In the genomic region with DNA sequence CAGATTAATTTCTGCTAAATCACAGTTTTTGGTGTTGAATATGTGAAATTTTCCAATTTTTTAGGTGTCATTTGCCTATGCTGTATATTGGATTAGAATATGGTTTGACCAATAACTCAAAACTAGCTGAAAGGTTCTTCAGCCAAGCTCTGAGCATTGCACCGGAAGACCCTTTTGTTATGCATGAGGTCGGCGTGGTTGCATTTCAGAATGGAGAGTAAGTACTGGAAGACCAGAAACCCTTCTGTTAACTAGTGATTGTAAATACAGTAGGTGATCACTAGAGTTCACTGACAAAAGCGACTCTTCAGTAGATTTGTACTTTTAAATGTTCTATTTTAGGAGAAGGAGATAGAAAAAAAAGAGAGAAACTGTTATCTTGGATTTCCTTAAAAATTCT, we compare ENCODE assay signal across 20 cellular contexts. TPM values are rescaled to one million over a fixed set of nuclear protein-coding genes. Genes with fewer than 3 reads are reported as not detected.
DNase-seq lines count a peak whose midpoint lies in the region; ATAC-seq and TF ChIP-seq lines count a peak whose summit lies in the region.
"Had no signal": no experiment of that assay in that cellular context is flagged by ENCODE, and none has a peak within 500 bp of the region (broad histone marks: within the 10 kb centered on the region; RNA-seq: fewer than 3 reads in every experiment).

No MANE protein-coding gene starts in this region.

- 0 out of 2 replicates have a peak, but pooled peaks cover 5% of the 10 kb centered on the region for H3K79me2 ChIP-seq in KMS-11 (ENCODE audit: insufficient read depth, low read depth)

- no peak overlapping the region for H3K9ac ChIP-seq in KMS-11
- H3K9ac ChIP-seq: GM23248 had no signal

- in situ Hi-C loops in gastrocnemius medialis (cut with MboI; ENCODE audit: low sequenced_read_pairs in 4 of 4) = no loop called here

- H3K4me1 ChIP-seq in KMS-11 (ENCODE audit: low read depth, poor library complexity, severe bottlenecking) (peaks cover 63% of the 10 kb centered on the region), gastrocnemius medialis (peaks cover 6 to 10% of the 10 kb centered on the region in 2 donors)
- H3K4me1 ChIP-seq: A549, BE2C, SJSA1 had no signal

- intact Hi-C loops in sciatic nerve (cut with DNase I) = no loop called here
- intact Hi-C loops in gastrocnemius medialis (cut with DNase I; ENCODE audit: low total_unique reads) = no loop called here

- H3K9me3 Mint-ChIP-seq in endothelial cell (ENCODE audit: unreplicated experiment) (no peaks in the 10 kb centered on the region), nephron progenitor cell (no peaks in the 10 kb centered on the region)

- H3K4me1 Mint-ChIP-seq in endothelial cell (ENCODE audit: unreplicated experiment) = peaks cover 4% of the 10 kb centered on the region
- peaks cover 30% of the 10 kb centered on the region for H3K4me1 Mint-ChIP-seq in nephron progenitor cell

- H2AFZ ChIP-seq in KMS-11 (ENCODE audit: low read depth) = no peak overlapping the region
- H2AFZ ChIP-seq: GM23248 had no signal

- H3K27me3 Mint-ChIP-seq in endothelial cell (ENCODE audit: unreplicated experiment) (no peaks in the 10 kb centered on the region), nephron progenitor cell (ENCODE audit: low read depth, poor library complexity) (peaks cover 3% of the 10 kb centered on the region)

- no peak overlapping the region for H3K4me2 ChIP-seq in KMS-11
- H3K4me2 ChIP-seq: A549 had no signal

- H3K27ac ChIP-seq in KMS-11 (peak overlapping the region; percentile 15; the same call in 1 of the 2 replicates), gastrocnemius medialis (no peak overlapping the region)
- H3K27ac ChIP-seq: A549, GM23248, SJSA1 had no signal

- H3K36me3 Mint-ChIP-seq in endothelial cell (ENCODE audit: low read depth, unreplicated experiment) (peaks cover 25% of the 10 kb centered on the region), nephron progenitor cell (ENCODE audit: low read depth) (peaks cover 81% of the 10 kb centered on the region)

- H3K4me3 ChIP-seq in H7 (ENCODE audit: insufficient read depth, low read depth, low read length) (no peak overlapping the region), KMS-11 (IDR thresholded peaks at IDR 0.05; ENCODE audit: insufficient read depth, low read depth, low read length) (no peak overlapping the region), gastrocnemius medialis (no peak overlapping the region)
- H3K4me3 ChIP-seq: A549, GM23248, SJSA1 had no signal

- peaks cover 29% of the 10 kb centered on the region for H3K36me3 ChIP-seq in H7 (replicated peaks; ENCODE audit: control insufficient read depth, insufficient read depth, low read length)
- H3K36me3 ChIP-seq in KMS-11 (ENCODE audit: insufficient read depth) = no peaks in the 10 kb centered on the region
- peaks cover 0 to 77% of the 10 kb centered on the region in 2 donors for H3K36me3 ChIP-seq in gastrocnemius medialis

- ATAC-seq in sciatic nerve (no peak), gastrocnemius medialis (no peak)
- ATAC-seq: A549 had no signal

- H3K27ac Mint-ChIP-seq in endothelial cell (ENCODE audit: unreplicated experiment) = peak overlapping the region; percentile 44
- peak overlapping the region; percentile 23 for H3K27ac Mint-ChIP-seq in nephron progenitor cell

- peak; percentile 37 for DNase-seq in H7
- no peak for DNase-seq in endothelial cell (ENCODE audit: low spot score)
- no peak for DNase-seq in nephron progenitor cell
- no peak for DNase-seq in GM19240 (ENCODE audit: insufficient read length, low spot score)
- DNase-seq in sciatic nerve (ENCODE audit: low spot score) = no peak
- DNase-seq in gastrocnemius medialis = no peak
- DNase-seq: BE2C, EL, GM23248, KG1, NCI-H1105, NCI-H146, NCI-H2029, NCI-H2227 treated with DMSO at 0.1 percent for 48 hours, NCI-H524 treated with DMSO at 0.1 percent for 48 hours, NCI-H82, OCI-M1 had no signal

- H3K4me3 Mint-ChIP-seq in endothelial cell (ENCODE audit: unreplicated experiment) = peak overlapping the region; percentile 43
- no peak overlapping the region for H3K4me3 Mint-ChIP-seq in nephron progenitor cell

- no peak for TF ChIP-seq CTCF in KMS-11 (conservative IDR thresholded peaks at IDR 0.05; ENCODE audit: low read depth, low read length)
- no peak for TF ChIP-seq CTCF in endothelial cell (IDR thresholded peaks at IDR 0.05; ENCODE audit: unreplicated experiment)
- no peak for TF ChIP-seq CTCF in nephron progenitor cell (IDR thresholded peaks at IDR 0.05)
- no peak for TF ChIP-seq CTCF in gastrocnemius medialis (IDR thresholded peaks at IDR 0.05 in 4 of 5, conservative IDR thresholded peaks at IDR 0.05 in 1 of 5)

- no peaks in the 10 kb centered on the region for H4K20me1 ChIP-seq in KMS-11 (ENCODE audit: insufficient read depth)

- H3K27me3 ChIP-seq in H7 (ENCODE audit: control insufficient read depth, insufficient read depth, low read length) = no peaks in the 10 kb centered on the region
- no peaks in the 10 kb centered on the region for H3K27me3 ChIP-seq in KMS-11 (ENCODE audit: insufficient read depth, low read depth)
- H3K27me3 ChIP-seq in gastrocnemius medialis = no peaks in the 10 kb centered on the region
- H3K27me3 ChIP-seq: BE2C, SJSA1 had no signal

- no peaks in the 10 kb centered on the region for H3K9me3 ChIP-seq in gastrocnemius medialis
- H3K9me3 ChIP-seq: A549, BE2C, SJSA1 had no signal

- no peak for TF ChIP-seq POLR2A in gastrocnemius medialis (IDR thresholded peaks at IDR 0.05)

RNA-seq across cellular contexts. Expression of a gene that starts 22.3 kb away (rescaled TPM):
- total RNA-seq in H7 (2014; rRNA removed; shearing (Covaris generic)) = 25.0 and 31.1 TPM in 2 replicates
- total RNA-seq in endothelial cell (ENCODE audit: unreplicated experiment) (65.4 TPM), sciatic nerve (73.6 TPM), gastrocnemius medialis (10 to 100 TPM; 18.5 to 22.2 (median 20.5) TPM)

RNA-seq across cellular contexts. Expression of a gene that starts 24.4 kb away (rescaled TPM):
- 25.0 and 47.7 TPM in 2 replicates for total RNA-seq in H7 (2014; rRNA removed; shearing (Covaris generic))
- 61.6 TPM for total RNA-seq in endothelial cell (ENCODE audit: unreplicated experiment)
- total RNA-seq in sciatic nerve = 60.4 TPM
- total RNA-seq in gastrocnemius medialis = 10 to 100 TPM in 3 of 4 donors, 1 to 10 TPM in 1; 9.1 to 43.9 (median 24.0) TPM

RNA-seq across cellular contexts. Expression of a gene that starts 57.3 kb away (rescaled TPM):
- total RNA-seq in H7 (2014; rRNA removed; shearing (Covaris generic)) = 14.3 and 17.2 TPM in 2 replicates
- total RNA-seq in endothelial cell (ENCODE audit: unreplicated experiment) (21.6 TPM), sciatic nerve (19.2 TPM), gastrocnemius medialis (10 to 100 TPM; 18.2 to 20.3 (median 19.8) TPM)
